7 cellular contexts compared by ENCODE assay signal in the genomic region with DNA sequence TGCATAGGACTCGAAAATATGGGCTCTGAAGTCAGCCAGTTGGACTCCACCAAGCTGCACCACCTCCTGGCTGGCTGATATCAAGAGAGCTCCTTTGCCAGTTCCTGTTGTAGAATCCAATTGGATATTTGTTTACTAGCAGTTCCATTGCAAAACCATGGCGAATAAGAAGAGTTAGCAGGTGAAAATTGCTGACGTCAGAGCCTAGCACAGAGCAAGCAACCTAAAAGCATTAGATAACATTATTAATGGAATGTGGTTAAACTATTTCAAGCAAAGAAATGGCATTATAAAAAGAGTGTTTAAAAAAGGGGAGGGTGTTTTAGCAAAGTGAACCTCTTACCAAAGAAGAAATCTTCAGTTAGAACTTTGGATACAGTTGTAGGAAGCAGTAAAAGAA.
"Had no signal": no experiment of that assay in that cellular context is flagged by ENCODE, and none has a peak within 500 bp of the region (broad histone marks: within the 10 kb centered on the region; RNA-seq: fewer than 3 reads in every experiment).

No MANE protein-coding gene starts in this region.

- H3K4me3 ChIP-seq: GM23248 had no signal

- H3K9ac ChIP-seq: GM23248 had no signal

- DNase-seq: GM23248, H9, HCEC 1CT, KBM-7 had no signal

- H2AFZ ChIP-seq: GM23248 had no signal

- H3K27ac ChIP-seq: GM23248 had no signal

- FAIRE-seq: H1, H54, HTR-8/SVneo had no signal
